In the genomic region with DNA sequence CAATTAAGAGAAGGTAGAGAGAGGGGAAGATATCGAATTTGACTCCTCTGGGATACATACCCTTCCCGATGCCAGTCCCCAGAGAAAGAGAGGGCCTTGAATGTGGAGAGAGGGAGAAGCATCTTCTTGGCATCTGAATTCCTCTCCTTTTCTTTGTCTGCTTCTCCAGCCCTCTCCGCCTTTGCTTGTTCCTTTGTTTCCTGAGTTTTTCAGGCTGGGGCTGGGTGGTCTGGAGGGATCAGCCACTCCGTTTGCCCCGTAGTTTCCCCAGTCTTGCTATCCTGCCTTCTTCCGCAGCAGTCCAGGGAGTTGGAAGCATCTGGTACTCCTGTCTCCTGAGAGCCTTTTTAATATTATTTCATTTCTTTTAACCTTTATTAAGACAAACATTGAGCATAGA, we compare ENCODE assay signal across 1 cellular context.
TF ChIP-seq lines count a peak whose summit lies in the region.

No MANE protein-coding gene starts in this region.

TF ChIP-seq in HepG2, 621 proteins besides CTCF, POLR2A, EP300 and RAD21 (continued from another document):
- TF ChIP-seq, protein P1, sequence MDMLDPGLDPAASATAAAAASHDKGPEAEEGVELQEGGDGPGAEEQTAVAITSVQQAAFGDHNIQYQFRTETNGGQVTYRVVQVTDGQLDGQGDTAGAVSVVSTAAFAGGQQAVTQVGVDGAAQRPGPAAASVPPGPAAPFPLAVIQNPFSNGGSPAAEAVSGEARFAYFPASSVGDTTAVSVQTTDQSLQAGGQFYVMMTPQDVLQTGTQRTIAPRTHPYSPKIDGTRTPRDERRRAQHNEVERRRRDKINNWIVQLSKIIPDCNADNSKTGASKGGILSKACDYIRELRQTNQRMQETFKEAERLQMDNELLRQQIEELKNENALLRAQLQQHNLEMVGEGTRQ (IDR thresholded peaks at IDR 0.05; ENCODE audit: low read depth, low read length), result no peak
- TF ChIP-seq, protein P1 (CRISPR knock-in tag; IDR thresholded peaks at IDR 0.05; ENCODE audit: borderline replicate concordance), result no peak
- TF ChIP-seq PHF20 (CRISPR knock-in tag; IDR thresholded peaks at IDR 0.05) (no peak), HNRNPLL (IDR thresholded peaks at IDR 0.05; ENCODE audit: low read depth, low read length, poor library complexity, severe bottlenecking) (no peak)
- TF ChIP-seq, protein P2, sequence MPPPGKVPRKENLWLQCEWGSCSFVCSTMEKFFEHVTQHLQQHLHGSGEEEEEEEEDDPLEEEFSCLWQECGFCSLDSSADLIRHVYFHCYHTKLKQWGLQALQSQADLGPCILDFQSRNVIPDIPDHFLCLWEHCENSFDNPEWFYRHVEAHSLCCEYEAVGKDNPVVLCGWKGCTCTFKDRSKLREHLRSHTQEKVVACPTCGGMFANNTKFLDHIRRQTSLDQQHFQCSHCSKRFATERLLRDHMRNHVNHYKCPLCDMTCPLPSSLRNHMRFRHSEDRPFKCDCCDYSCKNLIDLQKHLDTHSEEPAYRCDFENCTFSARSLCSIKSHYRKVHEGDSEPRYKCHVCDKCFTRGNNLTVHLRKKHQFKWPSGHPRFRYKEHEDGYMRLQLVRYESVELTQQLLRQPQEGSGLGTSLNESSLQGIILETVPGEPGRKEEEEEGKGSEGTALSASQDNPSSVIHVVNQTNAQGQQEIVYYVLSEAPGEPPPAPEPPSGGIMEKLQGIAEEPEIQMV (CRISPR knock-in tag; IDR thresholded peaks at IDR 0.05; ENCODE audit: low read depth), result no peak
- TF ChIP-seq, protein P3, sequence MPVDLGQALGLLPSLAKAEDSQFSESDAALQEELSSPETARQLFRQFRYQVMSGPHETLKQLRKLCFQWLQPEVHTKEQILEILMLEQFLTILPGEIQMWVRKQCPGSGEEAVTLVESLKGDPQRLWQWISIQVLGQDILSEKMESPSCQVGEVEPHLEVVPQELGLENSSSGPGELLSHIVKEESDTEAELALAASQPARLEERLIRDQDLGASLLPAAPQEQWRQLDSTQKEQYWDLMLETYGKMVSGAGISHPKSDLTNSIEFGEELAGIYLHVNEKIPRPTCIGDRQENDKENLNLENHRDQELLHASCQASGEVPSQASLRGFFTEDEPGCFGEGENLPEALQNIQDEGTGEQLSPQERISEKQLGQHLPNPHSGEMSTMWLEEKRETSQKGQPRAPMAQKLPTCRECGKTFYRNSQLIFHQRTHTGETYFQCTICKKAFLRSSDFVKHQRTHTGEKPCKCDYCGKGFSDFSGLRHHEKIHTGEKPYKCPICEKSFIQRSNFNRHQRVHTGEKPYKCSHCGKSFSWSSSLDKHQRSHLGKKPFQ (CRISPR knock-in tag; IDR thresholded peaks at IDR 0.05; ENCODE audit: insufficient replicate concordance), result no peak
TF ChIP-seq in HepG2: peak in this region for 0.
